In genomic region chr7:51005074-51005473, GRCh38 we compare ENCODE assay signal across 32 cellular contexts.
"Had no signal": no experiment of that assay in that cellular context is flagged by ENCODE, and none has a peak within 500 bp of the region (broad histone marks: within the 10 kb centered on the region; RNA-seq: fewer than 3 reads in every experiment).

No MANE protein-coding gene starts in this region.

- H3K36me3 ChIP-seq: adrenal gland, brain microvascular endothelial cell, breast epithelium had no signal

- H3K9me3 ChIP-seq: adrenal gland, body of pancreas, breast epithelium had no signal

- H3K27me3 ChIP-seq: adrenal gland, body of pancreas, brain microvascular endothelial cell, breast epithelium had no signal

- DNase-seq: activated B cell treated with CpG ODN at 0.5 μM for 24 hours; activated CD4-positive, alpha-beta memory T cell treated with anti-CD3 and anti-CD28 coated beads for 36 hours; activated CD4-positive, alpha-beta T cell treated with anti-CD3 and anti-CD28 coated beads for 48 hours; activated CD4-positive, alpha-beta T cell treated with anti-CD3 and anti-CD28 coated beads, Interleukin-2, amount 50 U/mL, for 1 hour; activated CD4-positive, alpha-beta T cell treated with anti-CD3 and anti-CD28 coated beads, Interleukin-2, amount 50 U/mL, for 4 hours; activated CD4-positive, CD25-positive, alpha-beta regulatory T cell treated with anti-CD3 and anti-CD28 coated beads, Interleukin-2, amount 50 U/mL, for 72 hours; activated CD8-positive, alpha-beta memory T cell treated with anti-CD3 and anti-CD28 coated beads, Interleukin-2, amount 50 U/mL, for 4 hours; activated CD8-positive, alpha-beta T cell treated with anti-CD3 and anti-CD28 coated beads for 36 hours; activated effector memory CD4-positive, alpha-beta T cell treated with anti-CD3 and anti-CD28 coated beads, Interleukin-2, amount 50 U/mL, for 16 hours; activated gamma-delta T cell treated with Interleukin-2 at 50 U/mL for 16 hours; activated naive CD4-positive, alpha-beta T cell; activated naive CD4-positive, alpha-beta T cell treated with anti-CD3 and anti-CD28 coated beads for 36 hours; activated naive CD4-positive, alpha-beta T cell treated with anti-CD3 and anti-CD28 coated beads, Interleukin-2, amount 50 U/mL, for 16 hours; activated naive CD8-positive, alpha-beta T cell treated with anti-CD3 and anti-CD28 coated beads for 36 hours; activated T-cell treated with anti-CD3 and anti-CD28 coated beads for 4 hours; activated T-cell treated with anti-CD3 and anti-CD28 coated beads, Interleukin-2, amount 50 U/mL, for 1 hour; activated T-cell treated with anti-CD3 and anti-CD28 coated beads, Interleukin-2, amount 50 U/mL, for 4 hours; activated T-cell treated with anti-CD3 and anti-CD28 coated beads, Interleukin-2, amount 50 U/mL, for 72 hours; adrenal gland; amniotic stem cell; aorta; body of pancreas; brain microvascular endothelial cell; central memory CD4-positive, alpha-beta T cell; SW 1271; T-helper 1 cell; T-helper 2 cell; T-helper 9 cell had no signal

- ATAC-seq: activated CD8-positive, alpha-beta T cell treated with anti-CD3 and anti-CD28 coated beads for 36 hours; activated naive CD4-positive, alpha-beta T cell treated with anti-CD3 and anti-CD28 coated beads, Interleukin-2, amount 50 U/mL, for 72 hours; activated T-cell treated with anti-CD3 and anti-CD28 coated beads, Interleukin-2, amount 50 U/mL, for 4 hours; activated T-cell treated with anti-CD3 and anti-CD28 coated beads, Interleukin-2, amount 50 U/mL, for 72 hours; activated T-helper 17 cell treated with anti-CD3 and anti-CD28 coated beads, Interleukin-2, amount 50 U/mL, for 72 hours; body of pancreas had no signal

- H3K27ac ChIP-seq: adrenal gland, body of pancreas, brain microvascular endothelial cell, breast epithelium, VCaP had no signal

- H3K4me3 ChIP-seq: adrenal gland, body of pancreas, breast epithelium had no signal

- H3K4me1 ChIP-seq: adrenal gland, breast epithelium had no signal
